In genomic region chrX:74382613-74383012, GRCh38 we compare ENCODE assay signal across 8 cellular contexts.
A peak's percentile ranks its signal among the peaks of the same experiment; 100 is the strongest.
DNase-seq lines count a peak whose midpoint lies in the region; ATAC-seq lines count a peak whose summit lies in the region.

No MANE protein-coding gene starts in this region.

- peak; percentile 62 for ATAC-seq in HG02973 (IDR thresholded peaks at IDR 0.05; ENCODE audit: unreplicated experiment)

- peak; percentile 4 for DNase-seq in DMS153 treated with DMSO at 0.1 percent for 48 hours (lab: John Stamatoyannopoulos, UW; ENCODE audit: unreplicated experiment)
- no peak for DNase-seq in DMS153 (lab: John Stamatoyannopoulos, UW)
- DNase-seq in NCI-H748 treated with DMSO at 0.1 percent for 48 hours (lab: John Stamatoyannopoulos, UW) = peak; percentile 17
- peak; percentile 1 to 42 for DNase-seq in activated CD4-positive, alpha-beta T cell treated with anti-CD3 and anti-CD28 coated beads, Interleukin-2, amount 50 U/mL, for 24 hours (ENCODE audit: low read depth in 1 of 2, low spot score in 1 of 2)
- peak; percentile 59 for DNase-seq in ecto neural progenitor cell (ENCODE audit: low spot score)
- peak; percentile 68 for DNase-seq in medulla oblongata (ENCODE audit: extremely low spot score)
- DNase-seq in stimulated activated CD8-positive, alpha-beta memory T cell treated with anti-CD3 and anti-CD28 coated beads, Interleukin-2, amount 100 ng/mL, for 48 hours (ENCODE audit: low read depth in 2 of 2) = peak; percentile 40 to 42
